In the genomic region with DNA sequence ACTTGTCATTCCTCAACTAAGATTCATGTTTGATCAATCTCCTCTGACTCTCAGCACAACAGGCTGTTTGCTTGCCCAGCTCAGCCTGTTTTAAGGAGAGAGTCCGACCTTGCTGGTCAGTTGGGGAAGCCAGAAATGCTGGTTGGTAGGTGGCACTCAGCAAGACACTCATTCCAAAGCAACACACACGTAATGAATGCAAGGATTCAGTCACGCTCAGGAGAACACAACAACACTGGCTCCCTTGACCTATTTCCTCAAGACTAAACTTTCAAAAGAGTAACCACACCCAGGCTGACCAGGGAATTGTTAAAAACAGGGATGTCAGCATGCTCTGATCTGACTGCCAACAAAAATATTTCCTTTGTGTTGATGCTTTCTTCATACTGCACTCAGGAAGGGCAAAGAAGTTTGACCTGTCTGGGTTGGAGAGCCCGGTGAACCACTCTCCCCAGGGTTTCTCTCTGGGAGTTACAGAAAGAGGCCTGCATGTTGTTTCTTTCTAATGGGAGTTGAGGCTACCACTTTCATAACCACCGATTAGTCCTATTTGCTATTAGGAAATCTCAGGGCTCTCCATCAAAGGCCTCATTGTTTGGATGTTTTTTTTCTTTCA, we compare ENCODE assay signal across 11 cellular contexts. TPM values are rescaled to one million over a fixed set of nuclear protein-coding genes. Genes with fewer than 3 reads are reported as not detected.
DNase-seq lines count a peak whose midpoint lies in the region; ATAC-seq and TF ChIP-seq lines count a peak whose summit lies in the region.
"Had no signal": no experiment of that assay in that cellular context is flagged by ENCODE, and none has a peak within 500 bp of the region (broad histone marks: within the 10 kb centered on the region; RNA-seq: fewer than 3 reads in every experiment).

No MANE protein-coding gene starts in this region.

- H3K27me3 Mint-ChIP-seq in MCF 10A (ENCODE audit: insufficient read depth, unreplicated experiment), result no peaks in the 10 kb centered on the region

- H3K4me3 Mint-ChIP-seq in MCF 10A (ENCODE audit: unreplicated experiment), result no peak overlapping the region
- H3K4me3 Mint-ChIP-seq: activated naive CD4-positive, alpha-beta T cell treated with anti-CD3 and anti-CD28 coated beads, Interleukin-2, amount 10 ng/mL, durations not matched to agents 7 days and 5 days; naive B cell had no signal

- 39 to 61% (median 49%) methylated on average over 5 of the region's 5 CpGs for WGBS in stomach, 5 donors

- H3K27me3 ChIP-seq in stomach, result no peaks in the 10 kb centered on the region
- H3K27me3 ChIP-seq: esophagus muscularis mucosa had no signal

- no peak for TF ChIP-seq EP300 in stomach (IDR thresholded peaks at IDR 0.05)

- ATAC-seq in GM18519 (IDR thresholded peaks at IDR 0.05; ENCODE audit: low FRiP score, unreplicated experiment), result no peak

- DNase-seq in HS-5 (ENCODE audit: low read depth) (peak; percentile 65), MCF 10A (ENCODE audit: unreplicated experiment) (peak; percentile 90), kidney glomerular epithelial cell (lab: John Stamatoyannopoulos, UW) (peak; percentile 91), superior temporal gyrus (ENCODE audit: extremely low spot score) (peak; percentile 9), T-helper 9 cell (no peak), stomach (no peak), NOMO-1 (lab: John Stamatoyannopoulos, UW; ENCODE audit: unreplicated experiment in 2 of 2) (no peak)
- DNase-seq: activated naive CD4-positive, alpha-beta T cell treated with anti-CD3 and anti-CD28 coated beads, Interleukin-2, amount 10 ng/mL, durations not matched to agents 7 days and 5 days; naive B cell had no signal

- peak overlapping the region; percentile 94 for H3K27ac Mint-ChIP-seq in MCF 10A (ENCODE audit: low read depth, unreplicated experiment)
- H3K27ac Mint-ChIP-seq: activated naive CD4-positive, alpha-beta T cell treated with anti-CD3 and anti-CD28 coated beads, Interleukin-2, amount 10 ng/mL, durations not matched to agents 7 days and 5 days; naive B cell had no signal

- no TSS peak for BruUV-seq in MCF 10A (replicated peaks; lab: Mats Ljungman, UMichigan)

- H3K4me1 Mint-ChIP-seq in MCF 10A (ENCODE audit: insufficient read depth, unreplicated experiment), result peaks cover 29% of the 10 kb centered on the region
- H3K4me1 Mint-ChIP-seq: activated naive CD4-positive, alpha-beta T cell treated with anti-CD3 and anti-CD28 coated beads, Interleukin-2, amount 10 ng/mL, durations not matched to agents 7 days and 5 days had no signal

- TF ChIP-seq POLR2A in stomach (IDR thresholded peaks at IDR 0.05), result no peak

- no peak for TF ChIP-seq CTCF in MCF 10A (IDR thresholded peaks at IDR 0.05; ENCODE audit: unreplicated experiment)
- TF ChIP-seq CTCF in stomach (IDR thresholded peaks at IDR 0.05), result no peak

- POLR2A ChIA-PET in MCF 10A (lab: Yijun Ruan, JAX), result interaction anchor here (1.0 kb wide), 1 partner anchor 26 kb away, joined by 4 read pairs; a partner anchor contains a TSS

- intact Hi-C loops in MCF 10A (cut with micrococcal nuclease), result no loop called here
- intact Hi-C loops in stomach (cut with DNase I; ENCODE audit: low total_unique reads), result no loop called here

- no peak overlapping the region for H3K27ac ChIP-seq in stomach
- H3K27ac ChIP-seq: esophagus muscularis mucosa had no signal

- H3K9me3 ChIP-seq in stomach, result no peaks in the 10 kb centered on the region
- H3K9me3 ChIP-seq: esophagus muscularis mucosa had no signal

- H3K4me1 ChIP-seq in stomach, result no peaks in the 10 kb centered on the region

- H3K4me3 ChIP-seq in stomach, result no peak overlapping the region
- H3K4me3 ChIP-seq: esophagus muscularis mucosa had no signal

- CTCF ChIA-PET in MCF 10A (lab: Yijun Ruan, JAX), result interaction anchor here (0.5 to 1.2 kb wide), 6 partner anchors 110 to 795 kb away, joined by 3 to 9 read pairs (median 3); no protein-coding TSS in a partner anchor

- H3K36me3 Mint-ChIP-seq in MCF 10A (ENCODE audit: insufficient read depth, unreplicated experiment), result no peaks in the 10 kb centered on the region
- H3K36me3 Mint-ChIP-seq: activated naive CD4-positive, alpha-beta T cell treated with anti-CD3 and anti-CD28 coated beads, Interleukin-2, amount 10 ng/mL, durations not matched to agents 7 days and 5 days; naive B cell had no signal

- no peaks in the 10 kb centered on the region for H3K9me3 Mint-ChIP-seq in MCF 10A (ENCODE audit: unreplicated experiment)
- H3K9me3 Mint-ChIP-seq: activated naive CD4-positive, alpha-beta T cell treated with anti-CD3 and anti-CD28 coated beads, Interleukin-2, amount 10 ng/mL, durations not matched to agents 7 days and 5 days; naive B cell had no signal

- H3K36me3 ChIP-seq in stomach, result no peaks in the 10 kb centered on the region
- H3K36me3 ChIP-seq: esophagus muscularis mucosa had no signal

RNA-seq across cellular contexts. Expression of a gene that starts 25.6 kb away (rescaled TPM):
- total RNA-seq in MCF 10A (2022) (57.8 and 67.6 TPM in 2 replicates), stomach (10 to 100 TPM; 12.8 to 53.3 (median 37.1) TPM)
- 10 to 100 TPM; 11.0 to 17.9 (median 13.2) TPM for polyA plus RNA-seq in stomach

Comparison
In these comparisons a context has a peak if more than half of its experiments do, and no peak if none do; other contexts are left out.
1. DNase-seq: peak in HS-5 (single experiment), MCF 10A (single experiment), kidney glomerular epithelial cell (single experiment) and superior temporal gyrus (single experiment); none in T-helper 9 cell (single experiment), stomach (single experiment) and NOMO-1 (0 of 2).